Comparison of ENCODE assay signal across 22 cellular contexts in genomic region chr3:11532865-11533490, GRCh38.
DNase-seq lines count a peak whose midpoint lies in the region; ATAC-seq, FAIRE-seq and TF ChIP-seq lines count a peak whose summit lies in the region.
"Had no signal": no experiment of that assay in that cellular context is flagged by ENCODE, and none has a peak within 500 bp of the region (broad histone marks: within the 10 kb centered on the region; RNA-seq: fewer than 3 reads in every experiment).

No MANE protein-coding gene starts in this region.

- ATAC-seq in IMR-90 (ENCODE audit: low read depth) = no peak
- ATAC-seq: foreskin keratinocyte, natural killer cell had no signal

- CTCF ChIA-PET in IMR-90 (lab: Yijun Ruan, JAX) = no interaction called here

- no peaks in the 10 kb centered on the region for H3K36me3 ChIP-seq in IMR-90 (ENCODE audit: control insufficient read depth, insufficient read depth, low read length)
- no peaks in the 10 kb centered on the region for H3K36me3 ChIP-seq in skeletal muscle satellite cell (ENCODE audit: insufficient read depth, low read length)
- H3K36me3 ChIP-seq: cardiac muscle cell, MG63, SJCRH30 had no signal

- H3K4me3 ChIP-seq in IMR-90 (ENCODE audit: insufficient read depth, low read depth, low read length) (no peak overlapping the region), astrocyte of the spinal cord (ENCODE audit: low read depth, low read length) (no peak overlapping the region), skeletal muscle satellite cell (ENCODE audit: low read length) (no peak overlapping the region)
- H3K4me3 ChIP-seq: cardiac muscle cell, lung, MG63, SJCRH30 had no signal

- peak overlapping the region; percentile 1 for H2AK9ac ChIP-seq in IMR-90 (replicated peaks; ENCODE audit: low read depth, low read length, poor library complexity)

- no peaks in the 10 kb centered on the region; the same call in 1 of the 2 replicates for H4K20me1 ChIP-seq in IMR-90 (ENCODE audit: insufficient read depth, low read length)

- no peak overlapping the region for H2AFZ ChIP-seq in IMR-90 (replicated peaks; ENCODE audit: low read length, poor library complexity)

- TF ChIP-seq CTCF in IMR-90 (conservative IDR thresholded peaks at IDR 0.05; ENCODE audit: low read depth, low read length) (no peak), astrocyte of the spinal cord (IDR thresholded peaks at IDR 0.05; ENCODE audit: low read depth, low read length) (no peak)

- peak overlapping the region in 1 of 2 experiments; percentile 53; a peak in 1 of 4 replicates for H4K8ac ChIP-seq in IMR-90 (ENCODE audit: low read depth in 2 of 2, low read length in 2 of 2)

- no TSS peak for BruUV-seq in IMR-90 (replicated peaks; lab: Mats Ljungman, UMichigan)

- POLR2A ChIA-PET in IMR-90 (lab: Charles Lee; ENCODE audit: unreplicated experiment) = no interaction called here

- H3K23ac ChIP-seq in IMR-90 (ENCODE audit: low read depth, low read length) = 0 out of 2 replicates have a peak overlapping the region, but pooled peaks have one; percentile 44

- H2BK15ac ChIP-seq in IMR-90 (ENCODE audit: low read depth, low read length) = 0 out of 3 replicates have a peak overlapping the region, but pooled peaks have one; percentile 31

- DNase-seq in IMR-90 (peak; percentile 79), astrocyte of the spinal cord (ENCODE audit: low read depth, low spot score) (peak; percentile 94), iris pigment epithelial cell (ENCODE audit: low read depth) (peak; percentile 86), HuH-7.5 (ENCODE audit: low spot score) (no peak), frontal cortex (ENCODE audit: low spot score in 2 of 2) (no peak), NCI-H2081 treated with DMSO at 0.1 percent for 48 hours (lab: John Stamatoyannopoulos, UW) (no peak), Kasumi-1 (lab: John Stamatoyannopoulos, UW) (no peak)
- DNase-seq: activated CD4-positive, alpha-beta T cell treated with anti-CD3 and anti-CD28 coated beads, Interleukin-2, amount 10 ng/mL, durations not matched to agents 24 days and 14 days; activated naive CD4-positive, alpha-beta T cell treated with anti-CD3 and anti-CD28 coated beads, Interleukin-2, amount 50 U/mL, for 16 hours; effector CD8-positive, alpha-beta T cell; foreskin keratinocyte; H9; MG63; natural killer cell; NCI-H187; NCI-H510A treated with DMSO at 0.1 percent for 48 hours; SJCRH30; stimulated activated CD4-positive, alpha-beta T cell treated with anti-CD3 and anti-CD28 coated beads, Interleukin-2, amount 100 ng/mL, for 24 hours; T1000 had no signal

- TF ChIP-seq RAD21 in IMR-90 (IDR thresholded peaks at IDR 0.05; ENCODE audit: low read length) = no peak

- dilution Hi-C loops in IMR-90 (cut with HindIII; ENCODE audit: low sequenced_read_pairs, unreplicated experiment) = no loop called here

- peak overlapping the region; percentile 79 for H3K4ac ChIP-seq in IMR-90 (ENCODE audit: low read depth, low read length)

- peak overlapping the region; percentile 43; the same call in 1 of the 2 replicates for H4K91ac ChIP-seq in IMR-90 (ENCODE audit: insufficient read depth, low read depth, low read length)

- TF ChIP-seq POLR2A in IMR-90 (IDR thresholded peaks at IDR 0.05; ENCODE audit: low read depth, low read length) = no peak

- peak overlapping the region; percentile 34; the same call in 1 of the 2 replicates for H3K27ac ChIP-seq in IMR-90 (ENCODE audit: insufficient read depth, low read length)
- H3K27ac ChIP-seq: cardiac muscle cell, foreskin keratinocyte, SJCRH30 had no signal

- no peak for FAIRE-seq in frontal cortex (lab: Jason Lieb, UNC)

- intact Hi-C loops in IMR-90 (cut with micrococcal nuclease) = loop anchor here (5.0 kb wide), 1 partner anchor 156 kb away; no protein-coding TSS in a partner anchor

- peak overlapping the region; percentile 8; the same call in 1 of the 2 replicates for H4K5ac ChIP-seq in IMR-90 (ENCODE audit: low read depth, low read length)

- 62% methylated on average over 2 of the region's 10 CpGs; no CpG with 5 or more reads in 1 of the 2 experiments for WGBS in IMR-90 (ENCODE audit: extremely low coverage in 2 of 2, insufficient read length in 1 of 2), 2 experiments

- H3K27me3 ChIP-seq in IMR-90 (ENCODE audit: control insufficient read depth, insufficient read depth, low read length) (no peaks in the 10 kb centered on the region), skeletal muscle satellite cell (ENCODE audit: control insufficient read depth, insufficient read depth, low read length) (no peaks in the 10 kb centered on the region)
- H3K27me3 ChIP-seq: cardiac muscle cell, foreskin keratinocyte, MG63, SJCRH30 had no signal

- peak overlapping the region; percentile 59 for H2BK120ac ChIP-seq in IMR-90 (ENCODE audit: low read depth, low read length)

- no peak overlapping the region for H3K56ac ChIP-seq in IMR-90 (ENCODE audit: extremely low read depth, insufficient read depth, low read length)

- H3K14ac ChIP-seq in IMR-90 (replicated peaks; ENCODE audit: low read depth, low read length) = no peak overlapping the region

- no peak overlapping the region for H3K9ac ChIP-seq in IMR-90 (ENCODE audit: low read depth, low read length)
- no peak overlapping the region for H3K9ac ChIP-seq in skeletal muscle satellite cell (ENCODE audit: low read depth, low read length)

- peak overlapping the region; percentile 74; the same call in 1 of the 2 replicates for H2AK5ac ChIP-seq in IMR-90 (ENCODE audit: low read depth, low read length)

- peak overlapping the region; percentile 9 for H2BK5ac ChIP-seq in IMR-90 (ENCODE audit: low read depth, low read length, poor library complexity, severe bottlenecking)

- H3K9me3 ChIP-seq in IMR-90 (ENCODE audit: control insufficient read depth, insufficient read depth, low read length) (no peaks in the 10 kb centered on the region), skeletal muscle satellite cell (replicated peaks; ENCODE audit: low read length) (no peaks in the 10 kb centered on the region)
- H3K9me3 ChIP-seq: MG63, SJCRH30 had no signal

- peak overlapping the region; percentile 58; the same call in 1 of the 2 replicates for H2BK20ac ChIP-seq in IMR-90 (ENCODE audit: low read depth, low read length)

- H3K4me2 ChIP-seq in IMR-90 (ENCODE audit: low read depth, low read length) = peak overlapping the region; percentile 36; the same call in 1 of the 2 replicates
- peak overlapping the region; percentile 30 for H3K4me2 ChIP-seq in skeletal muscle satellite cell (ENCODE audit: low read length)

- H3K79me1 ChIP-seq in IMR-90 (ENCODE audit: low read depth in 1 of 2, low read length in 2 of 2) = peaks cover 15 to 26% of the 10 kb centered on the region in 2 experiments; a peak in 3 of 4 replicates

- peaks cover 29% of the 10 kb centered on the region for H3K9me1 ChIP-seq in IMR-90 (ENCODE audit: insufficient read depth, low read length)

- H3K18ac ChIP-seq in IMR-90 (ENCODE audit: low read depth, low read length) = peak overlapping the region; percentile 24

- peaks cover 26% of the 10 kb centered on the region for H3K4me1 ChIP-seq in IMR-90 (ENCODE audit: control insufficient read depth, insufficient read depth, low read length)
- peaks cover 45% of the 10 kb centered on the region for H3K4me1 ChIP-seq in skeletal muscle satellite cell (ENCODE audit: control insufficient read depth, insufficient read depth, low read length)

- in situ Hi-C loops in IMR-90 (cut with MboI; ENCODE audit: low sequenced_read_pairs) = no loop called here
- in situ Hi-C loops in astrocyte of the spinal cord (cut with HindIII; ENCODE audit: low sequenced_read_pairs) = no loop called here

TF ChIP-seq in IMR-90, 13 proteins besides CTCF, POLR2A, EP300 and RAD21:
- TF ChIP-seq RFX5 (IDR thresholded peaks at IDR 0.05; ENCODE audit: low read depth, low read length) = no peak
- TF ChIP-seq SMC3 (IDR thresholded peaks at IDR 0.05; ENCODE audit: low read depth, low read length) = no peak
- peak; percentile 67 for TF ChIP-seq CEBPB (IDR thresholded peaks at IDR 0.05; ENCODE audit: low read depth, low read length)

Comparison
In these comparisons a context has a peak if more than half of its experiments do, and no peak if none do; other contexts are left out.
1. DNase-seq: peak in IMR-90 (single experiment), astrocyte of the spinal cord (single experiment) and iris pigment epithelial cell (single experiment); none in HuH-7.5 (single experiment), frontal cortex (0 of 2), NCI-H2081 treated with DMSO at 0.1 percent for 48 hours (single experiment) and Kasumi-1 (0 of 2).